Comparison of ENCODE assay signal across 26 cellular contexts in the genomic region with DNA sequence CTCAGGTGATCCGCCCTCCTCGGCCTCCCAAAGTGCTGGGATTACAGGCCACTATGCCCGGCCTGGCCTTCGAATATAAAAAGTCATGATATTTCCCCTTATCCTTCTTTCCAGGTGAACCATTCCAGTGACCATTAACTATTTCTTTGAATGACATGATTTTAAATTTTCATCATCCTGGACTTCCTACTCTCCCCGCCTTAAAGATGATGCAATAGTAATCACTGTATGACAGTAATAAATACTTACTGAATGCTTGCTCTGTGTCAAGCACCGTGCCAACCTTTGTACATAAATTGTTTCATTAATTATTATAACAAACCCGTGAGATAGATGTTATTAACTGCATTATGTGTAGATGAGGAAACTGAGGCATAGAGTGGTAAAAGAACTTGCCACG.
"Had no signal": no experiment of that assay in that cellular context is flagged by ENCODE, and none has a peak within 500 bp of the region (broad histone marks: within the 10 kb centered on the region; RNA-seq: fewer than 3 reads in every experiment).

No MANE protein-coding gene starts in this region.

- H3K9me3 Mint-ChIP-seq: effector memory CD8-positive, alpha-beta T cell; natural killer cell had no signal

- H2AFZ ChIP-seq: hepatocyte had no signal

- H3K4me2 ChIP-seq: hepatocyte had no signal

- H3K9me3 ChIP-seq: colonic mucosa, gastroesophageal sphincter, heart left ventricle, ovary, psoas muscle, suprapubic skin, transverse colon, upper lobe of right lung, uterus had no signal

- FAIRE-seq: endometrium, kidney had no signal

- H3K27me3 ChIP-seq: colonic mucosa, foreskin keratinocyte, gastroesophageal sphincter, heart left ventricle, hepatocyte, ovary, suprapubic skin, transverse colon, upper lobe of right lung, uterus had no signal

- H3K4me3 ChIP-seq: colonic mucosa, gastroesophageal sphincter, heart left ventricle, hepatocyte, lung, ovary, psoas muscle, skin epidermis, suprapubic skin, transverse colon, upper lobe of right lung, uterus had no signal

- H3K79me2 ChIP-seq: hepatocyte had no signal

- H3K36me3 Mint-ChIP-seq: natural killer cell had no signal

- H3K27ac Mint-ChIP-seq: memory B cell; natural killer cell; stimulated activated naive CD8-positive, alpha-beta T cell treated with anti-CD3 and anti-CD28 coated beads, Interleukin-15, amount 100 ng/mL, for 72 hours had no signal

- ATAC-seq: foreskin keratinocyte; gastroesophageal sphincter; heart left ventricle; left lobe of liver; natural killer cell; psoas muscle; right cardiac atrium; stimulated activated naive CD8-positive, alpha-beta T cell treated with anti-CD3 and anti-CD28 coated beads, Interleukin-15, amount 100 ng/mL, for 72 hours; upper lobe of right lung had no signal

- H3K36me3 ChIP-seq: colonic mucosa, gastroesophageal sphincter, heart left ventricle, ovary, suprapubic skin, transverse colon, upper lobe of right lung, uterus had no signal

- H3K4me1 ChIP-seq: colonic mucosa, gastroesophageal sphincter, suprapubic skin, upper lobe of right lung, uterus had no signal

- H3K27ac ChIP-seq: colonic mucosa, foreskin keratinocyte, gastroesophageal sphincter, heart left ventricle, hepatocyte, ovary, psoas muscle, skin epidermis, suprapubic skin, transverse colon, upper lobe of right lung, uterus had no signal

- H3K27me3 Mint-ChIP-seq: effector memory CD8-positive, alpha-beta T cell; memory B cell; stimulated activated naive CD8-positive, alpha-beta T cell treated with anti-CD3 and anti-CD28 coated beads, Interleukin-15, amount 100 ng/mL, for 72 hours had no signal

- DNase-seq: colonic mucosa; dermis blood vessel endothelial cell; effector memory CD8-positive, alpha-beta T cell; foreskin keratinocyte; heart left ventricle; kidney; natural killer cell; occipital lobe; ovary; posterior cingulate gyrus; psoas muscle; right cardiac atrium; stimulated activated CD4-positive, alpha-beta T cell treated with anti-CD3 and anti-CD28 coated beads, Interleukin-4, amount 100 ng/mL, for 1 hour; stimulated activated CD8-positive, alpha-beta memory T cell treated with anti-CD3 and anti-CD28 coated beads, Interleukin-4, amount 100 ng/mL, for 48 hours; stimulated activated naive CD8-positive, alpha-beta T cell treated with anti-CD3 and anti-CD28 coated beads, Interleukin-15, amount 100 ng/mL, for 72 hours; transverse colon; upper lobe of right lung; uterus had no signal

- H3K4me3 Mint-ChIP-seq: memory B cell; natural killer cell; stimulated activated naive CD8-positive, alpha-beta T cell treated with anti-CD3 and anti-CD28 coated beads, Interleukin-15, amount 100 ng/mL, for 72 hours had no signal
